ENCODE assay signal across 8 cellular contexts in the genomic region with DNA sequence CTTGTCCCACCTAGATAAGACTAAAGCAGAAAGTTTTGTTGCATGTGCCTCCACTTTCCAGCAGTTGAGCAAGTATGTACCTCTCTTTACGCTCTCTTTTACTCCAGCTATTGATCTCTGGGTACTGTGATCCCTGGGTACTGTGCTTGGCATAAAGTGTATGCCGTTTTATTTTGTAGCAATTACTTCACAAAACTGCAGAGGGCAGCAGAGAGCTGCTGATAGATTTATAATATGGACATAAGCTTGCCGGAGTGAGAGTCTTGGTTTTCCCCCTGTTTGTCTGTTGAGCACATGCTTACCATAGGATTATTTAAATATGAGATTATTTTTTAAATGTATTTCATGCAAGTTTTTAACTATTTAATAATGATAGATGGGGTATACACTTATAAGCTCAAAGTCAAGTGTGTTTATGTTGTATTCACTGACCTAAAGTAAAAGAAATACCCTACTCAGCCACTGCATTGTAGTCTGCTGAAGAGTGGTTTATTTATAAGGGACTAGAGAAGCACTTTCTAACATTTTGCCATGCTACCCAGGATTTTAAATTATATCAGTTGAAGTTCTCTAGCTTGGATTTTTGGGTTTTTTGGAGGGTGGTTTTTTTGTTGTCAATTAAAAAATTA. TPM values are rescaled to one million over a fixed set of nuclear protein-coding genes. Genes with fewer than 3 reads are reported as not detected.
DNase-seq lines count a peak whose midpoint lies in the region; ATAC-seq, FAIRE-seq and TF ChIP-seq lines count a peak whose summit lies in the region.

No MANE protein-coding gene starts in this region.

- no TSS peak for BruUV-seq in mammary epithelial cell (replicated peaks; lab: Mats Ljungman, UMichigan)

- intact Hi-C loops in mammary epithelial cell (cut with micrococcal nuclease), result loop anchor here (1.0 to 5.0 kb wide), 5 partner anchors 137 to 369 kb away; no protein-coding TSS in a partner anchor

- no peaks in the 10 kb centered on the region for H4K20me1 ChIP-seq in mammary epithelial cell (ENCODE audit: insufficient read depth, low read length)
- no peaks in the 10 kb centered on the region for H4K20me1 ChIP-seq in keratinocyte (ENCODE audit: control insufficient read depth, extremely low read depth, insufficient read depth, low read length)

- no peaks in the 10 kb centered on the region for H3K9me1 ChIP-seq in keratinocyte (ENCODE audit: control insufficient read depth, extremely low read depth, insufficient read depth, low read length)

- peak; percentile 85 for FAIRE-seq in keratinocyte (lab: Jason Lieb, UNC)

- dilution Hi-C loops in mammary epithelial cell (cut with HindIII; ENCODE audit: low sequenced_read_pairs) (no loop called here), keratinocyte (cut with MboI; ENCODE audit: extremely low pct_ligation_motif_present, low sequenced_read_pairs) (no loop called here)

- 10% methylated on average over 3 of the region's 3 CpGs for WGBS in mammary epithelial cell (ENCODE audit: low coverage, missing lambda C conversion rate)

- in situ Hi-C loops in mammary epithelial cell (cut with MboI; ENCODE audit: low sequenced_read_pairs in 2 of 2), result loop anchor here in 1 of 2 donors (10.0 to 25.0 kb wide), 2 partner anchors 315 to 363 kb away; no protein-coding TSS in a partner anchor

- H3K27me3 ChIP-seq in mammary epithelial cell (ENCODE audit: insufficient read depth, low read length) (no peaks in the 10 kb centered on the region), keratinocyte (ENCODE audit: control insufficient read depth, extremely low read depth, insufficient read depth, low read length) (no peaks in the 10 kb centered on the region)

- H3K4me2 ChIP-seq in mammary epithelial cell (ENCODE audit: insufficient read depth, low read depth, low read length) (no peak overlapping the region), keratinocyte (ENCODE audit: control insufficient read depth, extremely low read depth, insufficient read depth, low read depth, low read length) (no peak overlapping the region)

- TF ChIP-seq CTCF in AG10803 (conservative IDR thresholded peaks at IDR 0.05; ENCODE audit: low read length) (peak; percentile 78), mammary epithelial cell (conservative IDR thresholded peaks at IDR 0.05 in 1 of 2, IDR thresholded peaks at IDR 0.05 in 1 of 2; ENCODE audit: extremely low read depth in 1 of 2, insufficient read depth in 1 of 2, low read depth in 1 of 2, low read length in 2 of 2) (peak; percentile 71 to 78), keratinocyte (optimal IDR thresholded peaks at IDR 0.05 in 1 of 3, IDR thresholded peaks at IDR 0.05 in 1 of 3, conservative IDR thresholded peaks at IDR 0.05 in 1 of 3; ENCODE audit: extremely low read depth in 1 of 3, insufficient read depth in 2 of 3, low read length in 3 of 3) (peak; percentile 52 to 65 (median 65))

- no peaks in the 10 kb centered on the region for H3K4me1 ChIP-seq in mammary epithelial cell (ENCODE audit: insufficient read depth, low read length)
- no peaks in the 10 kb centered on the region for H3K4me1 ChIP-seq in keratinocyte (ENCODE audit: control insufficient read depth, extremely low read depth, insufficient read depth, low read length)

- peak; percentile 70 for DNase-seq in AG10803 (ENCODE audit: low read depth)
- peak; percentile 39 for DNase-seq in NCI-H2029 (lab: John Stamatoyannopoulos, UW)
- peak; percentile 30 for DNase-seq in T-helper 22 cell (ENCODE audit: low read depth)
- DNase-seq in mammary epithelial cell, result peak; percentile 53
- peak; percentile 30 for DNase-seq in keratinocyte (ENCODE audit: low read depth, low spot score)
- DNase-seq in stimulated activated CD4-positive, alpha-beta T cell treated with anti-CD3 and anti-CD28 coated beads, Interleukin-4, amount 100 ng/mL, for 24 hours, result peak; percentile 64

- CTCF ChIA-PET in mammary epithelial cell (lab: Charles Lee; ENCODE audit: low non-redundant PET), result interaction anchor here (0.5 to 0.9 kb wide), 9 partner anchors 13 to 400 kb away, joined by 3 to 13 read pairs (median 4); partner anchors contain the start of genes PTTG1 and TTC1

- H3K79me2 ChIP-seq in mammary epithelial cell (ENCODE audit: insufficient read depth, low read length) (peaks cover 43% of the 10 kb centered on the region), keratinocyte (ENCODE audit: control insufficient read depth, insufficient read depth, low read length) (peaks cover 4% of the 10 kb centered on the region)

- no peak overlapping the region for H3K4me3 ChIP-seq in AG10803 (ENCODE audit: low read length)
- H3K4me3 ChIP-seq in mammary epithelial cell (replicated peaks in 1 of 3; ENCODE audit: insufficient read depth in 1 of 3, low read depth in 2 of 3, low read length in 3 of 3), result no peak overlapping the region
- no peak overlapping the region for H3K4me3 ChIP-seq in keratinocyte (ENCODE audit: control insufficient read depth in 2 of 3, extremely low read depth in 1 of 3, insufficient read depth in 2 of 3, low read depth in 1 of 3, low read length in 3 of 3)

- peak; percentile 85 for ATAC-seq in GM18520 (IDR thresholded peaks at IDR 0.05; ENCODE audit: unreplicated experiment)
- ATAC-seq in HG03045 (IDR thresholded peaks at IDR 0.05; ENCODE audit: unreplicated experiment), result peak; percentile 84

- H3K9me3 ChIP-seq in mammary epithelial cell (replicated peaks; ENCODE audit: insufficient read depth, low read length) (no peaks in the 10 kb centered on the region), keratinocyte (ENCODE audit: control insufficient read depth, low read depth, low read length) (no peaks in the 10 kb centered on the region)

- H3K27ac ChIP-seq in mammary epithelial cell (ENCODE audit: insufficient read depth, low read depth, low read length), result no peak overlapping the region
- no peak overlapping the region for H3K27ac ChIP-seq in keratinocyte (ENCODE audit: control insufficient read depth, insufficient read depth, low read length)

- H3K36me3 ChIP-seq in mammary epithelial cell (ENCODE audit: insufficient read depth, low read length) (peaks cover 5% of the 10 kb centered on the region), keratinocyte (ENCODE audit: control insufficient read depth in 2 of 2, extremely low read depth in 1 of 2, insufficient read depth in 2 of 2, low read length in 2 of 2) (peaks cover 4 to 7% of the 10 kb centered on the region in 2 experiments)

- H3K9ac ChIP-seq in mammary epithelial cell (ENCODE audit: insufficient read depth, low read length) (no peak overlapping the region), keratinocyte (ENCODE audit: control insufficient read depth, extremely low read depth, insufficient read depth, low read length) (no peak overlapping the region)

- no peak overlapping the region for H2AFZ ChIP-seq in mammary epithelial cell (ENCODE audit: low read depth, low read length)
- H2AFZ ChIP-seq in keratinocyte (ENCODE audit: control insufficient read depth, low read length), result no peak overlapping the region

RNA-seq across cellular contexts. Expression of gene TTC1, which starts 13.0 kb away (rescaled TPM):
- total RNA-seq in mammary epithelial cell, result 10 to 100 TPM; 41.8 to 46.8 TPM
- polyA plus RNA-seq in mammary epithelial cell, result 33.0 TPM
- polyA minus RNA-seq in mammary epithelial cell, result 18.9 TPM
- 39.5 to 53.0 TPM (median 51.7 TPM) in 3 replicates for polyA plus RNA-seq in keratinocyte
- 150 TPM for polyA plus RNA-seq in keratinocyte (2011; ENCODE audit: low read depth)
- 47.1 and 66.9 TPM in 2 replicates for polyA plus RNA-seq in keratinocyte (2011; cell fraction: cytosol; rRNA removed)
- polyA plus RNA-seq in keratinocyte (2011; cell fraction: nucleus; rRNA removed), result 31.6 and 34.7 TPM in 2 replicates
- 57.9 and 67.1 TPM in 2 replicates for polyA plus RNA-seq in keratinocyte (2012; ENCODE audit: low replicate concordance)
- 27.0 to 33.0 TPM (median 31.3 TPM) in 3 replicates for polyA minus RNA-seq in keratinocyte
- 18.0 TPM for polyA minus RNA-seq in keratinocyte (2011; cell fraction: cytosol; rRNA and poly(A)+ RNA removed)
- polyA minus RNA-seq in keratinocyte (2011; cell fraction: nucleus; rRNA and poly(A)+ RNA removed), result 8.1 and 16.3 TPM in 2 replicates
